21 cellular contexts compared by ENCODE assay signal in genomic region chr7:36203081-36203775, GRCh38. TPM values are rescaled to one million over a fixed set of nuclear protein-coding genes. Genes with fewer than 3 reads are reported as not detected.
A peak's percentile ranks its signal among the peaks of the same experiment; 100 is the strongest.
DNase-seq lines count a peak whose midpoint lies in the region; ATAC-seq and TF ChIP-seq lines count a peak whose summit lies in the region.
"Had no signal": no experiment of that assay in that cellular context is flagged by ENCODE, and none has a peak within 500 bp of the region (broad histone marks: within the 10 kb centered on the region; RNA-seq: fewer than 3 reads in every experiment).

No MANE protein-coding gene starts in this region.

- no peak overlapping the region for H3K4me3 ChIP-seq in left ventricle myocardium inferior
- no peak overlapping the region for H3K4me3 ChIP-seq in Panc1 (ENCODE audit: low read depth in 2 of 2, low read length in 2 of 2)
- H3K4me3 ChIP-seq in gastroesophageal sphincter = no peak overlapping the region
- H3K4me3 ChIP-seq: tibial artery had no signal

- POLR2A ChIA-PET in Panc1 (lab: Charles Lee) = interaction anchor here (0.7 kb wide), 1 partner anchor 93 kb away, joined by 8 read pairs; no protein-coding TSS in a partner anchor
- POLR2A ChIA-PET in activated CD8-positive, alpha-beta T cell treated with anti-CD3 and anti-CD28 coated beads, Interleukin-2, amount 10 ng/mL, durations not matched to agents 7 days and 5 days (lab: Charles Lee) = interaction anchor here (0.9 kb wide), 1 partner anchor 12 kb away, joined by 3 read pairs; no protein-coding TSS in a partner anchor

- CTCF ChIA-PET in Panc1 (lab: Charles Lee) = interaction anchor here (0.7 to 0.9 kb wide), 3 partner anchors 33 to 182 kb away, joined by 3 to 11 read pairs (median 11); no protein-coding TSS in a partner anchor
- CTCF ChIA-PET in activated CD8-positive, alpha-beta T cell treated with anti-CD3 and anti-CD28 coated beads, Interleukin-2, amount 10 ng/mL, durations not matched to agents 7 days and 5 days (lab: Charles Lee) = interaction anchor here (1.3 kb wide), 1 partner anchor 20 kb away, joined by 3 read pairs; no protein-coding TSS in a partner anchor

- H3K27me3 ChIP-seq in left ventricle myocardium inferior (ENCODE audit: low read depth) (no peaks in the 10 kb centered on the region), Panc1 (ENCODE audit: control insufficient read depth, insufficient read depth, low read length) (no peaks in the 10 kb centered on the region), gastroesophageal sphincter (no peaks in the 10 kb centered on the region)
- H3K27me3 ChIP-seq: tibial artery had no signal

- BruUV-seq in Panc1 (replicated peaks; lab: Mats Ljungman, UMichigan) = no TSS peak

- H3K36me3 ChIP-seq in left ventricle myocardium inferior (no peaks in the 10 kb centered on the region), Panc1 (ENCODE audit: control insufficient read depth, insufficient read depth, low read length) (no peaks in the 10 kb centered on the region), gastroesophageal sphincter (no peaks in the 10 kb centered on the region)
- H3K36me3 ChIP-seq: tibial artery had no signal

- DNase-seq in left ventricle myocardium inferior (no peak), cardiac septum (ENCODE audit: low spot score) (no peak), Panc1 (ENCODE audit: low read depth, low spot score) (no peak), NCI-H2029 treated with DMSO at 0.1 percent for 48 hours (lab: John Stamatoyannopoulos, UW) (no peak)
- no peak for DNase-seq in activated CD8-positive, alpha-beta T cell treated with anti-CD3 and anti-CD28 coated beads, Interleukin-2, amount 10 ng/mL, durations not matched to agents 7 days and 5 days
- DNase-seq in activated naive CD8-positive, alpha-beta T cell treated with anti-CD3 and anti-CD28 coated beads for 36 hours = no peak
- DNase-seq: ACHN; activated effector memory CD4-positive, alpha-beta T cell treated with Interleukin-2 at 50 U/mL for 16 hours; amniotic stem cell; CD8-positive, alpha-beta memory T cell; effector memory CD4-positive, alpha-beta T cell; mammary epithelial cell; NCI-H2029; NCI-H526 treated with DMSO at 0.1 percent for 48 hours; SHP77 treated with DMSO at 0.1 percent for 48 hours; T-helper 9 cell; tibial artery had no signal

- peaks cover 13% of the 10 kb centered on the region for H3K27me3 Mint-ChIP-seq in activated CD8-positive, alpha-beta T cell treated with anti-CD3 and anti-CD28 coated beads, Interleukin-2, amount 10 ng/mL, durations not matched to agents 7 days and 5 days (ENCODE audit: low read depth)
- H3K27me3 Mint-ChIP-seq in activated naive CD8-positive, alpha-beta T cell treated with anti-CD3 and anti-CD28 coated beads for 36 hours = no peaks in the 10 kb centered on the region
- H3K27me3 Mint-ChIP-seq: central memory CD8-positive, alpha-beta T cell had no signal

- H3K9me3 Mint-ChIP-seq in activated CD8-positive, alpha-beta T cell treated with anti-CD3 and anti-CD28 coated beads, Interleukin-2, amount 10 ng/mL, durations not matched to agents 7 days and 5 days (ENCODE audit: insufficient read depth) = no peaks in the 10 kb centered on the region
- no peaks in the 10 kb centered on the region for H3K9me3 Mint-ChIP-seq in activated naive CD8-positive, alpha-beta T cell treated with anti-CD3 and anti-CD28 coated beads for 36 hours
- H3K9me3 Mint-ChIP-seq: CD8-positive, alpha-beta memory T cell; central memory CD8-positive, alpha-beta T cell; natural killer cell treated with Interleukin-12 subunit alpha and Interleukin-12 subunit beta and Interleukin-15 and Interleukin-18, amount 100 ng/mL, for 72 hours had no signal

- in situ Hi-C loops in Panc1 (cut with HindIII; ENCODE audit: low pct_unique_long_range_greater_than_20kb, low sequenced_read_pairs) = no loop called here

- peak overlapping the region; percentile 39 for H3K27ac ChIP-seq in left ventricle myocardium inferior (replicated peaks)
- H3K27ac ChIP-seq in Panc1 (ENCODE audit: low read length) = peak overlapping the region; percentile 9
- peak overlapping the region in 3 of 4 donors; percentile 44 to 90 (median 85) for H3K27ac ChIP-seq in gastroesophageal sphincter

- TF ChIP-seq POLR2A in gastroesophageal sphincter (IDR thresholded peaks at IDR 0.05) = no peak

- TF ChIP-seq EP300 in gastroesophageal sphincter (IDR thresholded peaks at IDR 0.05) = no peak

- H3K4me3 Mint-ChIP-seq in activated CD8-positive, alpha-beta T cell treated with anti-CD3 and anti-CD28 coated beads, Interleukin-2, amount 10 ng/mL, durations not matched to agents 7 days and 5 days = no peak overlapping the region
- H3K4me3 Mint-ChIP-seq in activated naive CD8-positive, alpha-beta T cell treated with anti-CD3 and anti-CD28 coated beads for 36 hours = no peak overlapping the region
- H3K4me3 Mint-ChIP-seq: CD8-positive, alpha-beta memory T cell; central memory CD8-positive, alpha-beta T cell; natural killer cell treated with Interleukin-12 subunit alpha and Interleukin-12 subunit beta and Interleukin-15 and Interleukin-18, amount 100 ng/mL, for 72 hours had no signal

- no peak overlapping the region for H3K27ac Mint-ChIP-seq in activated CD8-positive, alpha-beta T cell treated with anti-CD3 and anti-CD28 coated beads, Interleukin-2, amount 10 ng/mL, durations not matched to agents 7 days and 5 days
- H3K27ac Mint-ChIP-seq in activated naive CD8-positive, alpha-beta T cell treated with anti-CD3 and anti-CD28 coated beads for 36 hours = no peak overlapping the region
- H3K27ac Mint-ChIP-seq: natural killer cell treated with Interleukin-12 subunit alpha and Interleukin-12 subunit beta and Interleukin-15 and Interleukin-18, amount 100 ng/mL, for 72 hours had no signal

- peaks cover 74% of the 10 kb centered on the region for H3K4me1 ChIP-seq in left ventricle myocardium inferior
- peaks cover 67% of the 10 kb centered on the region for H3K4me1 ChIP-seq in Panc1 (ENCODE audit: control insufficient read depth, insufficient read depth, low read length)
- peaks cover 8 to 70% (median 22%) of the 10 kb centered on the region in 3 donors for H3K4me1 ChIP-seq in gastroesophageal sphincter

- TF ChIP-seq CTCF in left ventricle myocardium inferior (IDR thresholded peaks at IDR 0.05; ENCODE audit: borderline replicate concordance) (no peak), Panc1 (IDR thresholded peaks at IDR 0.05) (no peak), gastroesophageal sphincter (IDR thresholded peaks at IDR 0.05) (no peak)

- H3K36me3 Mint-ChIP-seq in activated CD8-positive, alpha-beta T cell treated with anti-CD3 and anti-CD28 coated beads, Interleukin-2, amount 10 ng/mL, durations not matched to agents 7 days and 5 days (ENCODE audit: low read depth) = no peaks in the 10 kb centered on the region
- no peaks in the 10 kb centered on the region for H3K36me3 Mint-ChIP-seq in activated naive CD8-positive, alpha-beta T cell treated with anti-CD3 and anti-CD28 coated beads for 36 hours
- H3K36me3 Mint-ChIP-seq: CD8-positive, alpha-beta memory T cell; natural killer cell treated with Interleukin-12 subunit alpha and Interleukin-12 subunit beta and Interleukin-15 and Interleukin-18, amount 100 ng/mL, for 72 hours had no signal

- 42 to 46% methylated on average over 5 to 6 of the region's 8 CpGs for WGBS in gastroesophageal sphincter (ENCODE audit: low coverage in 1 of 2), 2 donors

- no peak for ATAC-seq in Panc1
- ATAC-seq in gastroesophageal sphincter = no peak
- no peak for ATAC-seq in HG02588 (IDR thresholded peaks at IDR 0.05; ENCODE audit: unreplicated experiment)
- no peak for ATAC-seq in activated CD8-positive, alpha-beta T cell treated with anti-CD3 and anti-CD28 coated beads, Interleukin-2, amount 10 ng/mL, durations not matched to agents 7 days and 5 days

- peaks cover 12% of the 10 kb centered on the region for H3K4me1 Mint-ChIP-seq in activated CD8-positive, alpha-beta T cell treated with anti-CD3 and anti-CD28 coated beads, Interleukin-2, amount 10 ng/mL, durations not matched to agents 7 days and 5 days (ENCODE audit: low read depth)
- peaks cover 16% of the 10 kb centered on the region for H3K4me1 Mint-ChIP-seq in activated naive CD8-positive, alpha-beta T cell treated with anti-CD3 and anti-CD28 coated beads for 36 hours
- H3K4me1 Mint-ChIP-seq: central memory CD8-positive, alpha-beta T cell had no signal

- H3K9me3 ChIP-seq in left ventricle myocardium inferior (replicated peaks) (no peaks in the 10 kb centered on the region), Panc1 (ENCODE audit: control insufficient read depth, insufficient read depth, low read depth, low read length) (no peaks in the 10 kb centered on the region), gastroesophageal sphincter (no peaks in the 10 kb centered on the region)
- H3K9me3 ChIP-seq: tibial artery had no signal

- intact Hi-C loops in left ventricle myocardium inferior (cut with micrococcal nuclease) (loop anchor here (10.0 kb wide), 1 partner anchor 72 kb away; no protein-coding TSS in a partner anchor), cardiac septum (cut with DNase I) (no loop called here), Panc1 (cut with micrococcal nuclease; ENCODE audit: unreplicated experiment) (no loop called here)

RNA-seq across cellular contexts. Expression of gene EEPD1, which starts 50.2 kb away (rescaled TPM):
- total RNA-seq in left ventricle myocardium inferior = 7.1 TPM
- total RNA-seq in cardiac septum = 6.6 TPM
- 48.0 TPM for total RNA-seq in Panc1 (2021; ENCODE audit: unreplicated experiment)
- polyA plus RNA-seq in Panc1 (2012; ENCODE audit: insufficient read length) = 87.5 TPM
- total RNA-seq in gastroesophageal sphincter = 10 to 100 TPM; 12.4 to 36.2 (median 20.4) TPM
- total RNA-seq in activated CD8-positive, alpha-beta T cell treated with anti-CD3 and anti-CD28 coated beads, Interleukin-2, amount 10 ng/mL, durations not matched to agents 7 days and 5 days = 1 to 10 TPM; 2.6 TPM
- under 1 TPM; 0.62 to 0.82 TPM for total RNA-seq in activated naive CD8-positive, alpha-beta T cell treated with anti-CD3 and anti-CD28 coated beads for 36 hours

Comparison
In these comparisons a context has a peak if more than half of its experiments do, and no peak if none do; other contexts are left out.
1. H3K27ac ChIP-seq: peak in every context shown above with its lines; median percentile 85 in gastroesophageal sphincter; 39 in left ventricle myocardium inferior; 9 in Panc1.